8 cellular contexts compared by ENCODE assay signal in genomic region chr19:43779820-43780219, GRCh38. TPM values are rescaled to one million over a fixed set of nuclear protein-coding genes. Genes with fewer than 3 reads are reported as not detected.
DNase-seq lines count a peak whose midpoint lies in the region; ATAC-seq, FAIRE-seq and TF ChIP-seq lines count a peak whose summit lies in the region.

No MANE protein-coding gene starts in this region.

- H3K27me3 Mint-ChIP-seq in T-helper 17 cell, result no peaks in the 10 kb centered on the region

- WGBS in A549 (ENCODE audit: missing lambda C conversion rate), result 4% methylated on average over 3 of the region's 3 CpGs
- WGBS in esophagus squamous epithelium, 2 donors, result 18 to 21% methylated on average over 3 of the region's 3 CpGs

- H3K36me3 Mint-ChIP-seq in T-helper 17 cell (ENCODE audit: low read depth), result peaks cover 3% of the 10 kb centered on the region

- peak; percentile 44 to 45 for TF ChIP-seq RAD21 in A549 (conservative IDR thresholded peaks at IDR 0.05 in 1 of 2, IDR thresholded peaks at IDR 0.05 in 1 of 2)

- intact Hi-C loops in esophagus squamous epithelium (cut with DNase I), result loop anchor here (5.0 to 10.0 kb wide), 2 partner anchors 33 to 105 kb away; partner anchors contain the start of gene PLAUR

- no peak for TF ChIP-seq EP300 in A549 (IDR thresholded peaks at IDR 0.05)

- H3K27ac ChIP-seq in A549 (peak overlapping the region; percentile 92 to 95), esophagus squamous epithelium (peak overlapping the region; percentile 55 to 82 (median 75))

- FAIRE-seq in A549 (lab: Jason Lieb, UNC), result no peak
- FAIRE-seq in GM19239 (lab: Jason Lieb, UNC), result peak; percentile 80

- H3K4me2 ChIP-seq in A549, result peak overlapping the region; percentile 97

- DNase-seq in A549 (ENCODE audit: low read depth in 1 of 2, low spot score in 1 of 2) (peak; percentile 55 to 65), GM19239 (ENCODE audit: insufficient read length, low spot score) (peak; percentile 53), T-helper 17 cell (no peak), esophagus squamous epithelium (lab: John Stamatoyannopoulos, UW) (no peak), NCI-H524 (lab: John Stamatoyannopoulos, UW) (no peak), activated gamma-delta T cell treated with Interleukin-2 at 50 U/mL for 16 hours (no peak)

- no peaks in the 10 kb centered on the region for H3K9me3 ChIP-seq in A549
- H3K9me3 ChIP-seq in T-helper 17 cell (ENCODE audit: control insufficient read depth, low read length, poor library complexity, severe bottlenecking), result no peaks in the 10 kb centered on the region
- H3K9me3 ChIP-seq in esophagus squamous epithelium, result no peaks in the 10 kb centered on the region

- H3K4me3 Mint-ChIP-seq in T-helper 17 cell, result peak overlapping the region; percentile 80

- H3K4me1 Mint-ChIP-seq in T-helper 17 cell, result peaks cover 75% of the 10 kb centered on the region

- TF ChIP-seq CTCF in A549 (IDR thresholded peaks at IDR 0.05) (peak; percentile 51), esophagus squamous epithelium (IDR thresholded peaks at IDR 0.05) (peak in 4 of 6 experiments; percentile 9 to 39 (median 22))

- ATAC-seq in A549 (peak; percentile 19 to 25; a peak in 2 of 6 replicates), T-helper 17 cell (no peak), GM19324 (IDR thresholded peaks at IDR 0.05; ENCODE audit: low FRiP score, unreplicated experiment) (no peak), HG03175 (IDR thresholded peaks at IDR 0.05; ENCODE audit: unreplicated experiment) (no peak)

- CTCF ChIA-PET in A549 (lab: Yijun Ruan, JAX), result interaction anchor here (0.7 to 24.0 kb wide), 9 partner anchors 14 to 225 kb away, joined by 3 to 565 read pairs (median 4); partner anchors contain the start of gene SMG9

- POLR2A ChIA-PET in A549 (lab: Yijun Ruan, JAX), result interaction anchor here (0.6 to 4.3 kb wide), 5 partner anchors 13 to 111 kb away, joined by 4 to 19 read pairs (median 6); partner anchors contain the start of genes PLAUR and SMG9

- H3K27ac Mint-ChIP-seq in T-helper 17 cell, result peak overlapping the region; percentile 95

- no peaks in the 10 kb centered on the region for H3K36me3 ChIP-seq in esophagus squamous epithelium

- H3K4me3 ChIP-seq in A549 (peak overlapping the region; percentile 50), esophagus squamous epithelium (peak overlapping the region in 3 of 4 donors; percentile 0 to 60 (median 32))

- peaks cover 80% of the 10 kb centered on the region for H3K4me1 ChIP-seq in A549
- H3K4me1 ChIP-seq in esophagus squamous epithelium, result peaks cover 30 to 94% (median 52%) of the 10 kb centered on the region in 3 donors

- TF ChIP-seq POLR2A in A549 (IDR thresholded peaks at IDR 0.05; ENCODE audit: low read length), result no peak
- TF ChIP-seq POLR2A in esophagus squamous epithelium (IDR thresholded peaks at IDR 0.05), result no peak

- peaks cover 0 to 10% (median 0%) of the 10 kb centered on the region in 4 donors for H3K27me3 ChIP-seq in esophagus squamous epithelium

TF ChIP-seq in A549, 52 proteins besides CTCF, POLR2A, EP300 and RAD21:
- TF ChIP-seq SMC3 (IDR thresholded peaks at IDR 0.05) (peak; percentile 51; the same call in 2 of the 3 replicates), NFE2L2 (conservative IDR thresholded peaks at IDR 0.05; ENCODE audit: low read length) (no peak)

RNA-seq across cellular contexts. Expression of gene KCNN4, which starts 1.0 kb away (rescaled TPM):
- polyA plus RNA-seq in A549 (2011; rRNA removed), result 15.7 and 20.7 TPM in 2 replicates
- polyA plus RNA-seq in A549 (2012; cell fraction: cytosol; rRNA removed), result 20.1 and 24.6 TPM in 2 replicates
- 87.0 TPM in 2 replicates for polyA plus RNA-seq in A549 (2012; cell fraction: nucleus; rRNA removed)
- polyA plus RNA-seq in A549 (2017; fragmentation: RNase III; extraction: RNeasy Plus Mini Kit Qiagen cat#74134 plus additional on column Dnase treatment), result 16.9 to 21.0 TPM (median 20.7 TPM) in 3 replicates
- 22.6 and 25.6 TPM in 2 replicates for polyA minus RNA-seq in A549 (2011; rRNA and poly(A)+ RNA removed)
- total RNA-seq in T-helper 17 cell, result 10 to 100 TPM; 46.4 to 63.1 TPM
- 10 to 100 TPM in 1 of 4 donors, 1 to 10 TPM in 3; 3.2 to 16.9 (median 5.3) TPM for total RNA-seq in esophagus squamous epithelium

RNA-seq across cellular contexts. Expression of gene LYPD5, which starts 22.4 kb away (rescaled TPM):
- 0.12 and 0.16 TPM in 2 replicates for polyA plus RNA-seq in A549 (2011; rRNA removed)
- 0.15 and 0.19 TPM in 2 replicates for polyA plus RNA-seq in A549 (2012; cell fraction: cytosol; rRNA removed)
- 0.28 and 0.33 TPM in 2 replicates for polyA plus RNA-seq in A549 (2012; cell fraction: nucleus; rRNA removed)
- polyA plus RNA-seq in A549 (2017; fragmentation: RNase III; extraction: RNeasy Plus Mini Kit Qiagen cat#74134 plus additional on column Dnase treatment), result 0.09 to 0.22 TPM (median 0.18 TPM) in 3 replicates
- 0.37 and 1.0 TPM in 2 replicates for polyA minus RNA-seq in A549 (2011; rRNA and poly(A)+ RNA removed)
- under 1 TPM in 1 of 2 donors, not detected in 1; 0.45 TPM for total RNA-seq in T-helper 17 cell
- 10 to 100 TPM in 3 of 4 donors, 1 to 10 TPM in 1; 9.9 to 32.0 (median 22.4) TPM for total RNA-seq in esophagus squamous epithelium

RNA-seq across cellular contexts. Expression of gene SMG9, which starts 25.1 kb away (rescaled TPM):
- polyA plus RNA-seq in A549 (2011; rRNA removed) (14.2 and 24.4 TPM in 2 replicates), A549 (2017; fragmentation: RNase III; extraction: RNeasy Plus Mini Kit Qiagen cat#74134 plus additional on column Dnase treatment) (44.2 to 47.3 TPM (median 46.7 TPM) in 3 replicates)
- polyA plus RNA-seq in A549 (2012; cell fraction: cytosol; rRNA removed), result 21.1 and 23.9 TPM in 2 replicates
- polyA plus RNA-seq in A549 (2012; cell fraction: nucleus; rRNA removed), result 112 and 116 TPM in 2 replicates
- polyA minus RNA-seq in A549 (2011; rRNA and poly(A)+ RNA removed), result 18.3 and 18.5 TPM in 2 replicates
- total RNA-seq in T-helper 17 cell (10 to 100 TPM; 35.6 to 44.4 TPM), esophagus squamous epithelium (10 to 100 TPM; 16.0 to 22.7 (median 21.1) TPM)

RNA-seq across cellular contexts. Expression of gene ZNF283, which starts 47.3 kb away (rescaled TPM):
- polyA plus RNA-seq in A549 (2011; rRNA removed) (5.1 and 8.9 TPM in 2 replicates), A549 (2017; fragmentation: RNase III; extraction: RNeasy Plus Mini Kit Qiagen cat#74134 plus additional on column Dnase treatment) (5.2 to 6.1 TPM (median 5.6 TPM) in 3 replicates)
- 0.70 and 1.4 TPM in 2 replicates for polyA plus RNA-seq in A549 (2012; cell fraction: cytosol; rRNA removed)
- polyA plus RNA-seq in A549 (2012; cell fraction: nucleus; rRNA removed), result 0.72 and 1.3 TPM in 2 replicates
- polyA minus RNA-seq in A549 (2011; rRNA and poly(A)+ RNA removed), result 5.7 and 6.8 TPM in 2 replicates
- total RNA-seq in T-helper 17 cell (1 to 10 TPM; 4.4 to 6.9 TPM), esophagus squamous epithelium (10 to 100 TPM in 1 of 4 donors, 1 to 10 TPM in 3; 1.5 to 19.1 (median 6.5) TPM)

Comparison
In these comparisons a context has a peak if more than half of its experiments do, and no peak if none do; other contexts are left out.
1. ATAC-seq: peak in A549 (2 of 2); none in T-helper 17 cell (single experiment), GM19324 (single experiment) and HG03175 (single experiment).
2. DNase-seq: peak in A549 (2 of 2) and GM19239 (single experiment); none in T-helper 17 cell (0 of 3), esophagus squamous epithelium (single experiment), NCI-H524 (0 of 2) and activated gamma-delta T cell treated with Interleukin-2 at 50 U/mL for 16 hours (single experiment).
3. RNA of gene LYPD5, which starts 22.4 kb away (total RNA-seq): 9.9 to 32.0 TPM in esophagus squamous epithelium; 0.45 TPM in T-helper 17 cell; every median in the first group is over 4 times any median in the second.